ENCODE assay signal across 26 cellular contexts in genomic region chr11:99327527-99327926, GRCh38.
"Had no signal": no experiment of that assay in that cellular context is flagged by ENCODE, and none has a peak within 500 bp of the region (broad histone marks: within the 10 kb centered on the region; RNA-seq: fewer than 3 reads in every experiment).

No MANE protein-coding gene starts in this region.

- H3K36me3 ChIP-seq: brain microvascular endothelial cell, esophagus muscularis mucosa, gastroesophageal sphincter, heart right ventricle, WERI-Rb-1 had no signal

- H3K9me3 ChIP-seq: esophagus muscularis mucosa, gastroesophageal sphincter, heart right ventricle had no signal

- H3K4me1 ChIP-seq: esophagus muscularis mucosa, gastroesophageal sphincter, heart right ventricle had no signal

- H3K27ac ChIP-seq: brain microvascular endothelial cell, esophagus muscularis mucosa, gastroesophageal sphincter, heart right ventricle, WERI-Rb-1 had no signal

- H3K4me3 ChIP-seq: esophagus muscularis mucosa, gastroesophageal sphincter, heart right ventricle had no signal

- DNase-seq: activated B cell treated with CpG ODN at 0.5 μM for 24 hours; activated CD4-positive, alpha-beta T cell treated with anti-CD3 and anti-CD28 coated beads for 48 hours; activated CD4-positive, alpha-beta T cell treated with anti-CD3 and anti-CD28 coated beads, Interleukin-2, amount 50 U/mL, for 1 hour; activated CD4-positive, alpha-beta T cell treated with anti-CD3 and anti-CD28 coated beads, Interleukin-2, amount 50 U/mL, for 48 hours; activated CD8-positive, alpha-beta memory T cell treated with anti-CD3 and anti-CD28 coated beads for 24 hours; activated CD8-positive, alpha-beta T cell treated with anti-CD3 and anti-CD28 coated beads for 36 hours; activated effector memory CD4-positive, alpha-beta T cell treated with Interleukin-2 at 50 U/mL for 16 hours; activated gamma-delta T cell treated with Interleukin-2 at 50 U/mL for 16 hours; activated naive CD4-positive, alpha-beta T cell treated with anti-CD3 and anti-CD28 coated beads, Interleukin-2, amount 50 U/mL, for 16 hours; activated naive CD4-positive, alpha-beta T cell treated with Interleukin-2 at 50 U/mL for 16 hours; activated T-cell treated with anti-CD3 and anti-CD28 coated beads, Interleukin-2, amount 50 U/mL, for 4 hours; amniotic stem cell; anterior cingulate cortex; brain microvascular endothelial cell; cortex of kidney; dermis blood vessel endothelial cell; effector CD4-positive, alpha-beta T cell; effector memory CD8-positive, alpha-beta T cell; erythroblast; foreskin melanocyte; heart right ventricle; T-helper 17 cell; T1000; WERI-Rb-1 had no signal
